ENCODE assay signal across 8 cellular contexts in genomic region chr6:143279385-143279784, GRCh38.
DNase-seq lines count a peak whose midpoint lies in the region; ATAC-seq, FAIRE-seq and TF ChIP-seq lines count a peak whose summit lies in the region.

No MANE protein-coding gene starts in this region.

- CTCF ChIA-PET in Panc1 (lab: Charles Lee): no interaction called here
- CTCF ChIA-PET in CD8-positive, alpha-beta memory T cell (lab: Charles Lee): no interaction called here

- FAIRE-seq in urothelium cell line (lab: Jason Lieb, UNC): no peak

- DNase-seq in stimulated activated CD4-positive, alpha-beta T cell treated with anti-CD3 and anti-CD28 coated beads, Interleukin-15, amount 100 ng/mL, for 24 hours: peak; percentile 16
- DNase-seq in stimulated activated CD4-positive, alpha-beta T cell treated with anti-CD3 and anti-CD28 coated beads, Interleukin-1b, Interleukin-23, amount 100 ng/mL, for 48 hours: no peak
- DNase-seq in Panc1 (ENCODE audit: low read depth, low spot score) (peak; percentile 5), Right ventricle myocardium superior (no peak), urothelium cell line (ENCODE audit: low spot score) (peak; percentile 51), dedifferentiated amniotic fluid mesenchymal stem cell (ENCODE audit: extremely low spot score) (no peak)
- DNase-seq in CD8-positive, alpha-beta memory T cell: no peak
- DNase-seq in activated T-helper 1 cell treated with anti-CD3 and anti-CD28 coated beads, Interleukin-12 subunit alpha, Interleukin-12 subunit beta, Interleukin-2, Interleukin-4 antibody, amounts not matched to agents 30 ng/mL and 10 ng/mL and 1 ng/mL, durations not matched to agents 14 hours and 24 hours and 36 hours (ENCODE audit: low spot score): no peak

- peak; percentile 74 for TF ChIP-seq CTCF in Panc1 (IDR thresholded peaks at IDR 0.05)

- peaks cover 3% of the 10 kb centered on the region; the same call in 1 of the 2 replicates for H3K27me3 ChIP-seq in Panc1 (ENCODE audit: control insufficient read depth, insufficient read depth, low read length)
- no peaks in the 10 kb centered on the region for H3K27me3 ChIP-seq in CD8-positive, alpha-beta memory T cell (ENCODE audit: insufficient read depth, low read length, poor library complexity, severe bottlenecking)

- no peak overlapping the region for H3K27ac ChIP-seq in Panc1 (ENCODE audit: low read length)
- H3K27ac ChIP-seq in CD8-positive, alpha-beta memory T cell (ENCODE audit: low read depth, low read length): no peak overlapping the region

- peaks cover 1 to 2% (median 1%) of the 10 kb centered on the region in 3 donors for H3K36me3 Mint-ChIP-seq in CD8-positive, alpha-beta memory T cell
- no peaks in the 10 kb centered on the region for H3K36me3 Mint-ChIP-seq in activated T-helper 1 cell treated with anti-CD3 and anti-CD28 coated beads, Interleukin-12 subunit alpha, Interleukin-12 subunit beta, Interleukin-2, Interleukin-4 antibody, amounts not matched to agents 30 ng/mL and 10 ng/mL and 1 ng/mL, durations not matched to agents 14 hours and 24 hours and 36 hours (ENCODE audit: low read depth)

- H3K4me3 ChIP-seq in Panc1 (ENCODE audit: low read depth in 2 of 2, low read length in 2 of 2): no peak overlapping the region
- H3K4me3 ChIP-seq in CD8-positive, alpha-beta memory T cell (ENCODE audit: low read length): no peak overlapping the region

- H3K9me3 Mint-ChIP-seq in CD8-positive, alpha-beta memory T cell: no peaks in the 10 kb centered on the region
- no peaks in the 10 kb centered on the region for H3K9me3 Mint-ChIP-seq in activated T-helper 1 cell treated with anti-CD3 and anti-CD28 coated beads, Interleukin-12 subunit alpha, Interleukin-12 subunit beta, Interleukin-2, Interleukin-4 antibody, amounts not matched to agents 30 ng/mL and 10 ng/mL and 1 ng/mL, durations not matched to agents 14 hours and 24 hours and 36 hours

- no peaks in the 10 kb centered on the region for H3K27me3 Mint-ChIP-seq in CD8-positive, alpha-beta memory T cell
- no peaks in the 10 kb centered on the region for H3K27me3 Mint-ChIP-seq in activated T-helper 1 cell treated with anti-CD3 and anti-CD28 coated beads, Interleukin-12 subunit alpha, Interleukin-12 subunit beta, Interleukin-2, Interleukin-4 antibody, amounts not matched to agents 30 ng/mL and 10 ng/mL and 1 ng/mL, durations not matched to agents 14 hours and 24 hours and 36 hours (ENCODE audit: insufficient read depth)

- peak; percentile 88 for ATAC-seq in Panc1
- ATAC-seq in Right ventricle myocardium superior (ENCODE audit: poor library complexity): peak; percentile 69

- no peaks in the 10 kb centered on the region for H3K36me3 ChIP-seq in Panc1 (ENCODE audit: control insufficient read depth, insufficient read depth, low read length)
- no peaks in the 10 kb centered on the region for H3K36me3 ChIP-seq in CD8-positive, alpha-beta memory T cell (ENCODE audit: insufficient read depth, low read length)

- POLR2A ChIA-PET in Panc1 (lab: Charles Lee): no interaction called here
- POLR2A ChIA-PET in CD8-positive, alpha-beta memory T cell (lab: Charles Lee): no interaction called here

- in situ Hi-C loops in Panc1 (cut with HindIII; ENCODE audit: low pct_unique_long_range_greater_than_20kb, low sequenced_read_pairs): no loop called here

- no peak overlapping the region for H3K27ac Mint-ChIP-seq in CD8-positive, alpha-beta memory T cell
- H3K27ac Mint-ChIP-seq in activated T-helper 1 cell treated with anti-CD3 and anti-CD28 coated beads, Interleukin-12 subunit alpha, Interleukin-12 subunit beta, Interleukin-2, Interleukin-4 antibody, amounts not matched to agents 30 ng/mL and 10 ng/mL and 1 ng/mL, durations not matched to agents 14 hours and 24 hours and 36 hours: no peak overlapping the region

- no peak overlapping the region for H3K4me3 Mint-ChIP-seq in CD8-positive, alpha-beta memory T cell
- H3K4me3 Mint-ChIP-seq in activated T-helper 1 cell treated with anti-CD3 and anti-CD28 coated beads, Interleukin-12 subunit alpha, Interleukin-12 subunit beta, Interleukin-2, Interleukin-4 antibody, amounts not matched to agents 30 ng/mL and 10 ng/mL and 1 ng/mL, durations not matched to agents 14 hours and 24 hours and 36 hours: no peak overlapping the region

- no TSS peak for BruUV-seq in Panc1 (replicated peaks; lab: Mats Ljungman, UMichigan)

- H3K4me1 ChIP-seq in Panc1 (ENCODE audit: control insufficient read depth, insufficient read depth, low read length): no peaks in the 10 kb centered on the region
- H3K4me1 ChIP-seq in CD8-positive, alpha-beta memory T cell (ENCODE audit: insufficient read depth, low read length): no peaks in the 10 kb centered on the region

- H3K4me1 Mint-ChIP-seq in CD8-positive, alpha-beta memory T cell: peaks cover 0 to 2% (median 0%) of the 10 kb centered on the region in 3 donors
- peaks cover 17% of the 10 kb centered on the region for H3K4me1 Mint-ChIP-seq in activated T-helper 1 cell treated with anti-CD3 and anti-CD28 coated beads, Interleukin-12 subunit alpha, Interleukin-12 subunit beta, Interleukin-2, Interleukin-4 antibody, amounts not matched to agents 30 ng/mL and 10 ng/mL and 1 ng/mL, durations not matched to agents 14 hours and 24 hours and 36 hours (ENCODE audit: low read depth)

- intact Hi-C loops in Panc1 (cut with micrococcal nuclease; ENCODE audit: unreplicated experiment) (loop anchor here (2.0 kb wide), 1 partner anchor 587 kb away; no protein-coding TSS in a partner anchor), Right ventricle myocardium superior (cut with DNase I) (no loop called here)
- intact Hi-C loops in activated T-helper 1 cell treated with anti-CD3 and anti-CD28 coated beads, Interleukin-12 subunit alpha, Interleukin-12 subunit beta, Interleukin-2, Interleukin-4 antibody, amounts not matched to agents 30 ng/mL and 10 ng/mL and 1 ng/mL, durations not matched to agents 14 hours and 24 hours and 36 hours (cut with micrococcal nuclease): no loop called here

- H3K9me3 ChIP-seq in Panc1 (ENCODE audit: control insufficient read depth, insufficient read depth, low read depth, low read length): no peaks in the 10 kb centered on the region
- no peaks in the 10 kb centered on the region for H3K9me3 ChIP-seq in CD8-positive, alpha-beta memory T cell (ENCODE audit: low read length)

Comparison
In these comparisons a context has a peak if more than half of its experiments do, and no peak if none do; other contexts are left out.
1. DNase-seq: peak in stimulated activated CD4-positive, alpha-beta T cell treated with anti-CD3 and anti-CD28 coated beads, Interleukin-15, amount 100 ng/mL, for 24 hours (single experiment), Panc1 (single experiment) and urothelium cell line (single experiment); none in stimulated activated CD4-positive, alpha-beta T cell treated with anti-CD3 and anti-CD28 coated beads, Interleukin-1b, Interleukin-23, amount 100 ng/mL, for 48 hours (single experiment), Right ventricle myocardium superior (single experiment), dedifferentiated amniotic fluid mesenchymal stem cell (single experiment), CD8-positive, alpha-beta memory T cell (0 of 5) and activated T-helper 1 cell treated with anti-CD3 and anti-CD28 coated beads, Interleukin-12 subunit alpha, Interleukin-12 subunit beta, Interleukin-2, Interleukin-4 antibody, amounts not matched to agents 30 ng/mL and 10 ng/mL and 1 ng/mL, durations not matched to agents 14 hours and 24 hours and 36 hours (single experiment).